ENCODE assay signal across 16 cellular contexts in the genomic region with DNA sequence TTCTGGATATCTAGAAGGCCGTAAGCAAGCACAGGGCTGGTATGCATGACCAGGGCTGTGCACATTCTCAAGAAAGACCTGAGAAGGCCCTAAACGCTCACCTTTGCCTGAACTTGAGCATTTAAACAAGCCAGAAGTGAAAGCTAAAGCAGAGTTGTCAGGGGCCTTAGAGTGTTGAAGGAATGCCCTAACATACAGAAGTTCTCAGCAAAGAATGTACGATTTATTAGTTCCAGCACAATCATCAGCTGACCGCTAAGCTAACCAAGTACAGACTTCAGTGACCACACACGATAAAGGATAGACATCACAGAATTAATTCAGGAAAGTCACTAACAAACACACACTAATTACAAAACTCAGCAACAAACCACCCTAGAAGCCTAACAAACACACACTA. TPM values are rescaled to one million over a fixed set of nuclear protein-coding genes. Genes with fewer than 3 reads are reported as not detected.
A peak's percentile ranks its signal among the peaks of the same experiment; 100 is the strongest.
DNase-seq lines count a peak whose midpoint lies in the region; ATAC-seq and TF ChIP-seq lines count a peak whose summit lies in the region.
"Had no signal": no experiment of that assay in that cellular context is flagged by ENCODE, and none has a peak within 500 bp of the region (broad histone marks: within the 10 kb centered on the region; RNA-seq: fewer than 3 reads in every experiment).

No MANE protein-coding gene starts in this region.

- H3K79me2 ChIP-seq in PC-3 (ENCODE audit: low read length): peaks cover 43% of the 10 kb centered on the region

- DNase-seq in GM04504 (ENCODE audit: low read depth): peak; percentile 25
- DNase-seq in astrocyte of the spinal cord (ENCODE audit: low read depth, low spot score): peak; percentile 68
- DNase-seq in iris pigment epithelial cell (ENCODE audit: low read depth): peak; percentile 87
- no peak for DNase-seq in transverse colon
- DNase-seq in PC-3: no peak
- DNase-seq in left lung: no peak
- DNase-seq in T1000 (lab: John Stamatoyannopoulos, UW): no peak
- DNase-seq: activated CD4-positive, alpha-beta T cell treated with anti-CD3 and anti-CD28 coated beads, Interleukin-2, amount 50 U/mL, for 4 hours; activated naive CD8-positive, alpha-beta T cell treated with anti-CD3 and anti-CD28 coated beads, Interleukin-2, amount 10 ng/mL, durations not matched to agents 7 days and 5 days; activated T-cell treated with anti-CD3 and anti-CD28 coated beads, Interleukin-2, amount 50 U/mL, for 48 hours; DMS53; MV-4-11; NCI-H2107; PC-9 had no signal

- no peak overlapping the region for H3K9ac ChIP-seq in PC-3 (ENCODE audit: low read length)

- POLR2A ChIA-PET in PC-3 (lab: Charles Lee; ENCODE audit: unreplicated experiment): interaction anchor here (0.6 kb wide), 1 partner anchor 300 kb away, joined by 5 read pairs; a partner anchor contains a TSS

- H3K4me2 ChIP-seq in PC-3 (ENCODE audit: low read length): no peak overlapping the region
- H3K4me2 ChIP-seq: PC-9 had no signal

- in situ Hi-C loops in astrocyte of the spinal cord (cut with HindIII; ENCODE audit: low sequenced_read_pairs) (no loop called here), transverse colon (cut with MboI; ENCODE audit: low pct_ligation_motif_present in 1 of 4, low pct_unique_long_range_greater_than_20kb in 1 of 4, low sequenced_read_pairs in 3 of 4) (no loop called here)

- no peak overlapping the region for H3K4me3 ChIP-seq in astrocyte of the spinal cord (ENCODE audit: low read depth, low read length)
- no peak overlapping the region for H3K4me3 ChIP-seq in transverse colon
- H3K4me3 ChIP-seq in PC-3 (ENCODE audit: low read length): no peak overlapping the region
- H3K4me3 ChIP-seq in left lung: no peak overlapping the region
- H3K4me3 ChIP-seq: PC-9, right atrium auricular region, SK-N-MC had no signal

- no peaks in the 10 kb centered on the region for H3F3A ChIP-seq in PC-3 (ENCODE audit: low read length, unreplicated experiment)

- ATAC-seq in PC-3: no peak
- ATAC-seq in left lung: no peak

- no peaks in the 10 kb centered on the region for H3K27me3 ChIP-seq in transverse colon
- no peaks in the 10 kb centered on the region for H3K27me3 ChIP-seq in PC-3 (ENCODE audit: low read length)
- H3K27me3 ChIP-seq in left lung: no peaks in the 10 kb centered on the region
- H3K27me3 ChIP-seq: right atrium auricular region had no signal

- TF ChIP-seq EP300 in transverse colon (IDR thresholded peaks at IDR 0.05; ENCODE audit: low read depth): no peak

- TF ChIP-seq CTCF in astrocyte of the spinal cord (IDR thresholded peaks at IDR 0.05; ENCODE audit: low read depth, low read length) (no peak), transverse colon (IDR thresholded peaks at IDR 0.05) (no peak), PC-3 (conservative IDR thresholded peaks at IDR 0.05; ENCODE audit: low read depth, low read length) (no peak), left lung (IDR thresholded peaks at IDR 0.05) (no peak)

- H3K9me3 ChIP-seq in transverse colon: no peaks in the 10 kb centered on the region
- no peaks in the 10 kb centered on the region for H3K9me3 ChIP-seq in PC-3 (ENCODE audit: low read length)
- H3K9me3 ChIP-seq in left lung: no peaks in the 10 kb centered on the region
- H3K9me3 ChIP-seq: right atrium auricular region had no signal

- no peak overlapping the region for H2AFZ ChIP-seq in PC-3 (ENCODE audit: low read length)
- H2AFZ ChIP-seq: PC-9 had no signal

- H3K9me2 ChIP-seq in PC-3 (replicated peaks; ENCODE audit: low read length): no peaks in the 10 kb centered on the region

- TF ChIP-seq POLR2A in transverse colon (IDR thresholded peaks at IDR 0.05): no peak

- WGBS in transverse colon (ENCODE audit: low coverage in 1 of 2), 2 donors: 71 to 75% methylated on average over 1 to 5 of the region's 5 CpGs

- H3K27ac ChIP-seq in transverse colon (peak overlapping the region in 3 of 4 donors; percentile 15 to 52 (median 50)), PC-3 (ENCODE audit: low read length) (no peak overlapping the region), left lung (no peak overlapping the region)
- H3K27ac ChIP-seq: PC-9, right atrium auricular region, SK-N-MC had no signal

- H4K20me1 ChIP-seq in PC-3 (ENCODE audit: low read length): no peaks in the 10 kb centered on the region

- CTCF ChIA-PET in PC-3 (lab: Charles Lee): no interaction called here

- no peaks in the 10 kb centered on the region for H3K4me1 ChIP-seq in transverse colon
- no peaks in the 10 kb centered on the region; the same call in 1 of the 2 replicates for H3K4me1 ChIP-seq in PC-3 (ENCODE audit: insufficient read depth, low read length)
- H3K4me1 ChIP-seq in left lung: peaks cover 0 to 5% of the 10 kb centered on the region in 2 donors
- H3K4me1 ChIP-seq: right atrium auricular region had no signal

- H3K36me3 ChIP-seq in transverse colon (peaks cover 0 to 13% (median 3%) of the 10 kb centered on the region in 4 donors), PC-3 (ENCODE audit: low read depth, low read length) (peaks cover 21% of the 10 kb centered on the region; the same call in 1 of the 2 replicates), left lung (peaks cover 0 to 16% of the 10 kb centered on the region in 2 donors)

- intact Hi-C loops in transverse colon (cut with DNase I; ENCODE audit: low total_unique reads) (no loop called here), PC-3 (cut with micrococcal nuclease) (no loop called here), left lung (cut with DNase I) (no loop called here)

- no TSS peak for BruUV-seq in PC-3 (replicated peaks; lab: Mats Ljungman, UMichigan)

RNA-seq across cellular contexts. Expression of a gene that starts 8.7 kb away (rescaled TPM):
- 10 to 100 TPM in 2 of 4 donors, 1 to 10 TPM in 2; 3.0 to 13.5 (median 7.2) TPM for total RNA-seq in transverse colon
- total RNA-seq in PC-3 (2014; rRNA removed): 36.5 and 43.3 TPM in 2 replicates
- total RNA-seq in left lung: 10 to 100 TPM; 27.5 to 32.9 TPM

RNA-seq across cellular contexts. Expression of a gene that starts 51.8 kb away (rescaled TPM):
- 10 to 100 TPM in 3 of 4 donors, 1 to 10 TPM in 1; 10.0 to 20.2 (median 17.9) TPM for total RNA-seq in transverse colon
- total RNA-seq in PC-3 (2014; rRNA removed): 11.3 and 13.9 TPM in 2 replicates
- 10 to 100 TPM; 26.2 to 28.7 TPM for total RNA-seq in left lung

Comparison
In these comparisons a context has a peak if more than half of its experiments do, and no peak if none do; other contexts are left out.
1. DNase-seq: peak in GM04504 (single experiment), astrocyte of the spinal cord (single experiment) and iris pigment epithelial cell (single experiment); none in transverse colon (single experiment), PC-3 (single experiment), left lung (0 of 2) and T1000 (single experiment).
2. H3K27ac ChIP-seq: peak in transverse colon (3 of 4); none in PC-3 (single experiment) and left lung (0 of 2).